Comparison of ENCODE assay signal across 30 cellular contexts in the genomic region with DNA sequence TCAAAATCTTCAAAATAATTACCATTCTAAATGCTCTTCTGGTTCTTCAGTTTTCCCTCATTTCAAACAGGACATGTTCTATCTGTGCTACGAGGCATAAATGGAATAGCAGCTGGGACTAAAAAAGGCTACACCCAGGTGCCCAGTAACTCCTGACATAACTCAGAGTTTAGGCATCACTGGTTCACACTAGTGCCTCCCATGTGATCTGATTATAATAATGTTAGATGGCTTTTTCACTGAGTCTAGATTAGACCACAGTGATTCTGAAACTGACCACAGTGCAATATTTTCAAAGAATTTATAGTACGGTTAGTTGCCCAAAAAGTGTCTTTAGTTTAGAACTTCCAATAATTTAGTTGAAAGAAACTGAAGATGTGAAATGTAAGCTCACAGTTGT.
"Had no signal": no experiment of that assay in that cellular context is flagged by ENCODE, and none has a peak within 500 bp of the region (broad histone marks: within the 10 kb centered on the region; RNA-seq: fewer than 3 reads in every experiment).

No MANE protein-coding gene starts in this region.

- H3K4me1 ChIP-seq: left lung, pancreas, prostate gland, suprapubic skin, tibial nerve had no signal

- H3K36me3 ChIP-seq: left lung, lower lobe of right lung, neural progenitor cell, neutrophil, pancreas, prostate gland, suprapubic skin, thoracic aorta, tibial nerve, uterus had no signal

- H3K27ac ChIP-seq: left lung, lower lobe of right lung, neural progenitor cell, neutrophil, pancreas, prostate gland, skin epidermis, suprapubic skin, thoracic aorta, tibial nerve, uterus had no signal

- H3K27me3 ChIP-seq: left lung, neural progenitor cell, neutrophil, suprapubic skin, tibial nerve, uterus had no signal

- H3K4me3 Mint-ChIP-seq: immature natural killer cell; naive thymus-derived CD8-positive, alpha-beta T cell; nephron progenitor cell; neural progenitor cell; stimulated activated naive CD8-positive, alpha-beta T cell treated with anti-CD3 and anti-CD28 coated beads, Interleukin-15, Interleukin-2, amounts not matched to agents 100 ng/mL and 50 ng/mL, for 24 hours; type B pancreatic cell had no signal

- H3K9me3 Mint-ChIP-seq: nephron progenitor cell; neural progenitor cell; stimulated activated naive CD8-positive, alpha-beta T cell treated with anti-CD3 and anti-CD28 coated beads, Interleukin-15, Interleukin-2, amounts not matched to agents 100 ng/mL and 50 ng/mL, for 24 hours; type B pancreatic cell had no signal

- H3K4me1 Mint-ChIP-seq: immature natural killer cell had no signal

- H2AFZ ChIP-seq: neural progenitor cell had no signal

- H3K4me2 ChIP-seq: neural progenitor cell had no signal

- H3K9me3 ChIP-seq: left lung, lower lobe of right lung, neutrophil, pancreas, prostate gland, suprapubic skin, thoracic aorta, tibial nerve, uterus had no signal

- DNase-seq: hippocampal formation; immature natural killer cell; kidney; left colon; left lung; lower lobe of right lung; mammary epithelial cell; mesenchymal stem cell; naive thymus-derived CD8-positive, alpha-beta T cell; nephron progenitor cell; pancreas; posterior cingulate gyrus; retina; right cardiac atrium; stimulated activated CD4-positive, alpha-beta T cell treated with anti-CD3 and anti-CD28 coated beads, Interleukin-12 subunit alpha, Interleukin-12 subunit beta, amount 100 ng/mL, for 4 hours; stimulated activated CD4-positive, alpha-beta T cell treated with anti-CD3 and anti-CD28 coated beads, Interleukin-15, amount 100 ng/mL, for 24 hours; stimulated activated CD4-positive, alpha-beta T cell treated with anti-CD3 and anti-CD28 coated beads, Interleukin-2, amount 100 ng/mL, for 24 hours; stimulated activated CD4-positive, alpha-beta T cell treated with anti-CD3 and anti-CD28 coated beads, Interleukin-4, amount 100 ng/mL, for 1 hour; stimulated activated naive CD4-positive, alpha-beta T cell; uterus had no signal

- H3K27ac Mint-ChIP-seq: immature natural killer cell; naive thymus-derived CD8-positive, alpha-beta T cell; nephron progenitor cell; neural progenitor cell; stimulated activated naive CD8-positive, alpha-beta T cell treated with anti-CD3 and anti-CD28 coated beads, Interleukin-15, Interleukin-2, amounts not matched to agents 100 ng/mL and 50 ng/mL, for 24 hours; type B pancreatic cell had no signal

- H3K4me3 ChIP-seq: left lung, lower lobe of right lung, neural progenitor cell, pancreas, prostate gland, skin epidermis, suprapubic skin, thoracic aorta, tibial nerve, uterus had no signal

- H3K9ac ChIP-seq: neural progenitor cell had no signal

- ATAC-seq: left colon; left lung; lower lobe of right lung; naive thymus-derived CD8-positive, alpha-beta T cell; pancreas; right cardiac atrium; sciatic nerve had no signal

- H3K36me3 Mint-ChIP-seq: naive thymus-derived CD8-positive, alpha-beta T cell; neural progenitor cell had no signal
